1 cellular context compared by ENCODE assay signal in the genomic region with DNA sequence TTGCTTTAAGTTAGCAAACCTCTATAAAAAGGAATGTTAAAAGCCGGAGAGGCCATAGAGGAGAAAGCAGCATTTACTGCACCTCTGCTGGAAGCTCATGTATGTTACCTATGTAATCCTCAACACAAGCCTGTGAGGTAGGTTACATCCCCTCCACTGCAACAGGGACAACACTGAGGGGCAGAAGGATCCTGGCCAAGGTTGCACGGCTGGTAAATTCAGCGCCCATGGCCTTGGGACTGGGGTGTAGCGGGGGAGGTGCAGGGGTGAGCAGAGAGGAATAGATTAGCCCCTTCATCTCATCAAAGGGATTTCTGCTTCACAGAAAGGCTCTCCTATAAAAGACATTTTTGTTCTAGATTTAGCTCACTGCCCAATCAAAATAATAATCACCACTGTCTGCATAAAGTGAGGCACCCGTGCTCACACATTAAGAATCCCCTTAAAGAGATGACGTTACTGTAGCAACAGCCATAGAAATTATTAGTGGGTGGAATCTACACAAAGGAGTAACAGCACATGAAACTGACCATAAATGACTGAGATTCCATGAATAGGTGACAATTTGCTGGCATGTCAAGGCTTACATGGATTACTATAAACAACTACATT.
TF ChIP-seq lines count a peak whose summit lies in the region.

No MANE protein-coding gene starts in this region.

TF ChIP-seq in A549, 52 proteins besides CTCF, POLR2A, EP300 and RAD21 (continued from another document):
- TF ChIP-seq, protein P1, sequence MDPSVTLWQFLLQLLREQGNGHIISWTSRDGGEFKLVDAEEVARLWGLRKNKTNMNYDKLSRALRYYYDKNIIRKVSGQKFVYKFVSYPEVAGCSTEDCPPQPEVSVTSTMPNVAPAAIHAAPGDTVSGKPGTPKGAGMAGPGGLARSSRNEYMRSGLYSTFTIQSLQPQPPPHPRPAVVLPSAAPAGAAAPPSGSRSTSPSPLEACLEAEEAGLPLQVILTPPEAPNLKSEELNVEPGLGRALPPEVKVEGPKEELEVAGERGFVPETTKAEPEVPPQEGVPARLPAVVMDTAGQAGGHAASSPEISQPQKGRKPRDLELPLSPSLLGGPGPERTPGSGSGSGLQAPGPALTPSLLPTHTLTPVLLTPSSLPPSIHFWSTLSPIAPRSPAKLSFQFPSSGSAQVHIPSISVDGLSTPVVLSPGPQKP (IDR thresholded peaks at IDR 0.05; ENCODE audit: low read depth, low read length), result no peak
- no peak for TF ChIP-seq PHF8 (IDR thresholded peaks at IDR 0.05; ENCODE audit: borderline replicate concordance, low read depth)
- no peak for TF ChIP-seq CBX2 (IDR thresholded peaks at IDR 0.05; ENCODE audit: borderline replicate concordance, low read depth)
- TF ChIP-seq, protein P2, sequence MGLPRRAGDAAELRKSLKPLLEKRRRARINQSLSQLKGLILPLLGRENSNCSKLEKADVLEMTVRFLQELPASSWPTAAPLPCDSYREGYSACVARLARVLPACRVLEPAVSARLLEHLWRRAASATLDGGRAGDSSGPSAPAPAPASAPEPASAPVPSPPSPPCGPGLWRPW (IDR thresholded peaks at IDR 0.05), result no peak
- no peak for TF ChIP-seq ZFP36 (IDR thresholded peaks at IDR 0.05; ENCODE audit: borderline replicate concordance, partially characterized antibody)
- no peak for TF ChIP-seq CBX8 (IDR thresholded peaks at IDR 0.05)
- TF ChIP-seq HOXA7 (CRISPR knock-in tag; IDR thresholded peaks at IDR 0.05), result no peak
- no peak for TF ChIP-seq FOSB (CRISPR knock-in tag; IDR thresholded peaks at IDR 0.05)
- no peak for TF ChIP-seq HOXB5 (CRISPR knock-in tag; IDR thresholded peaks at IDR 0.05)
- TF ChIP-seq POLR2AphosphoS2 (conservative IDR thresholded peaks at IDR 0.05; ENCODE audit: low read length), result no peak
